22 cellular contexts compared by ENCODE assay signal in the genomic region with DNA sequence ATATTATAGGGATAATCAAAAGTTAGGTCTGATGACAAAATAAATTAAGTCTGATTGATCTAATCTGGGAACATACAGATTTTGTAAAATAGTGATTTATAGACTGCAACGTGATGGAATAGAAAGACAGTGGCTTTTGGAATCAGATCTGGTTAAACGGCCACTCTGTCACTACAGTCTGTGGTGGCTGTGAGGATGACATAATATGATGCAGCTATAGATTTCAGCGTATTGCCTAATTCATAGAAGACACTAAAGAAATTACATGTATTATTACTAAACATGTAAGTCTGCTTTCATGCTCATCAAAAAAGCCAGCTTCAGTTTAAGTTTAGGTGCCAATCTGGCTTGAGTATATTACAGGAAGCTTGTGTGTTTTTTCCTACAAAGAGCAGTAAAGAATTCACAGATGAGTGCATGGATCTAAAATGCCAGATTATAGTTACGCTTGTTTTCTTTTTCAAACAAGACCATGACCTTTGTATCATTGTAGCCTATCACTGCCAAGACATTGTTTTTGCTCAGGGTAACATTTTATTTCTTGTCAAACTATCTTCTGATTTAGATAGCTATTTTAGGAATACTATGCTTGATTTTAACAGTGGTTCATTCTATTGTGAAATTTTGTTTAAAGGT. TPM values are rescaled to one million over a fixed set of nuclear protein-coding genes. Genes with fewer than 3 reads are reported as not detected.
DNase-seq lines count a peak whose midpoint lies in the region; ATAC-seq and TF ChIP-seq lines count a peak whose summit lies in the region.
"Had no signal": no experiment of that assay in that cellular context is flagged by ENCODE, and none has a peak within 500 bp of the region (broad histone marks: within the 10 kb centered on the region; RNA-seq: fewer than 3 reads in every experiment).

No MANE protein-coding gene starts in this region.

- peaks cover 0 to 25% of the 10 kb centered on the region in 2 experiments; a peak in 2 of 4 replicates for H3K4me1 ChIP-seq in SK-N-SH (ENCODE audit: control insufficient read depth in 1 of 2, insufficient read depth in 2 of 2, low read depth in 1 of 2, low read length in 1 of 2)
- peaks cover 86% of the 10 kb centered on the region for H3K4me1 ChIP-seq in OCI-LY7 (ENCODE audit: insufficient read depth, low read length, poor library complexity, severe bottlenecking)
- H3K4me1 ChIP-seq in iPS-18a (ENCODE audit: control insufficient read depth, low read depth, low read length), result peaks cover 35% of the 10 kb centered on the region
- peaks cover 20 to 35% (median 28%) of the 10 kb centered on the region in 4 donors for H3K4me1 ChIP-seq in upper lobe of left lung
- H3K4me1 ChIP-seq in PC-9 (replicated peaks; ENCODE audit: insufficient read depth), result 0 out of 2 replicates have a peak, but pooled peaks cover 6% of the 10 kb centered on the region

- TF ChIP-seq RAD21 in SK-N-SH (IDR thresholded peaks at IDR 0.05; ENCODE audit: low read length), result no peak

- H3K4me3 ChIP-seq in SK-N-SH (ENCODE audit: low read depth in 2 of 2, low read length in 1 of 2) (no peak overlapping the region), OCI-LY7 (ENCODE audit: low read depth, low read length, poor library complexity, severe bottlenecking) (no peak overlapping the region), iPS-18a (ENCODE audit: low read length) (no peak overlapping the region), upper lobe of left lung (no peak overlapping the region), PC-9 (no peak overlapping the region)
- H3K4me3 ChIP-seq: body of pancreas, lung, thoracic aorta had no signal

- TF ChIP-seq POLR2A in upper lobe of left lung (IDR thresholded peaks at IDR 0.05), result no peak

- no peak for TF ChIP-seq CTCF in SK-N-SH (IDR thresholded peaks at IDR 0.05)
- TF ChIP-seq CTCF in OCI-LY7 (conservative IDR thresholded peaks at IDR 0.05; ENCODE audit: low read length), result no peak
- TF ChIP-seq CTCF in upper lobe of left lung (IDR thresholded peaks at IDR 0.05), result no peak
- no peak for TF ChIP-seq CTCF in PC-9 (conservative IDR thresholded peaks at IDR 0.05)

- WGBS in SK-N-SH (ENCODE audit: low lambda C conversion rate), result 55% methylated on average over 4 of the region's 4 CpGs
- 65 to 73% methylated on average over 4 of the region's 4 CpGs for WGBS in upper lobe of left lung, 2 donors

- no peaks in the 10 kb centered on the region for H3K9me3 ChIP-seq in SK-N-SH
- no peaks in the 10 kb centered on the region for H3K9me3 ChIP-seq in OCI-LY7 (ENCODE audit: low read length)
- H3K9me3 ChIP-seq in iPS-18a (ENCODE audit: control insufficient read depth, low read depth, low read length), result no peaks in the 10 kb centered on the region
- H3K9me3 ChIP-seq in upper lobe of left lung, result no peaks in the 10 kb centered on the region
- H3K9me3 ChIP-seq in PC-9 (ENCODE audit: insufficient read depth, low read depth), result no peaks in the 10 kb centered on the region
- H3K9me3 ChIP-seq: body of pancreas, thoracic aorta had no signal

- CTCF ChIA-PET in SK-N-SH (lab: Yijun Ruan, JAX) (interaction anchor here (0.9 to 1.9 kb wide), 7 partner anchors 9 to 295 kb away, joined by 3 to 5 read pairs (median 3); no protein-coding TSS in a partner anchor), OCI-LY7 (lab: Charles Lee; ENCODE audit: unreplicated experiment) (no interaction called here), PC-9 (lab: Charles Lee) (interaction anchor here (0.6 kb wide), 1 partner anchor 912 kb away, joined by 3 read pairs; no protein-coding TSS in a partner anchor)

- no peak overlapping the region for H3K9ac ChIP-seq in SK-N-SH
- no peak overlapping the region for H3K9ac ChIP-seq in iPS-18a (ENCODE audit: low read length)

- H3K9me2 ChIP-seq in SK-N-SH, result no peaks in the 10 kb centered on the region
- H3K9me2 ChIP-seq in OCI-LY7 (ENCODE audit: insufficient read depth, low read length), result no peaks in the 10 kb centered on the region
- no peaks in the 10 kb centered on the region for H3K9me2 ChIP-seq in PC-9 (ENCODE audit: insufficient read depth)

- peak; percentile 39 for DNase-seq in SK-N-SH
- no peak for DNase-seq in OCI-LY7 (ENCODE audit: low spot score)
- DNase-seq in activated CD4-positive, CD25-positive, alpha-beta regulatory T cell treated with anti-CD3 and anti-CD28 coated beads, Interleukin-2, amount 50 U/mL, for 72 hours, result no peak
- no peak for DNase-seq in upper lobe of left lung
- DNase-seq in PC-9, result no peak
- DNase-seq: 8988T; activated CD4-positive, alpha-beta T cell treated with anti-CD3 and anti-CD28 coated beads for 4 hours; activated naive CD4-positive, alpha-beta T cell treated with anti-CD3 and anti-CD28 coated beads, Interleukin-2, amount 50 U/mL, for 16 hours; activated T-cell treated with anti-CD3 and anti-CD28 coated beads for 4 hours; body of pancreas; DMS79; effector memory CD8-positive, alpha-beta T cell; naive thymus-derived CD8-positive, alpha-beta T cell; NCI-H2029; NCI-H524 treated with DMSO at 0.1 percent for 48 hours; RPMI8226; stimulated activated CD4-positive, alpha-beta T cell treated with anti-CD3 and anti-CD28 coated beads, Interleukin-2, amount 100 ng/mL, for 24 hours had no signal

- H3K36me3 ChIP-seq in SK-N-SH (replicated peaks in 1 of 2; ENCODE audit: control insufficient read depth in 1 of 2, insufficient read depth in 2 of 2, low read length in 1 of 2), result peaks cover 12 to 15% of the 10 kb centered on the region in 2 experiments
- peaks cover 35% of the 10 kb centered on the region for H3K36me3 ChIP-seq in OCI-LY7 (ENCODE audit: insufficient read depth, low read length)
- no peaks in the 10 kb centered on the region for H3K36me3 ChIP-seq in iPS-18a (ENCODE audit: control insufficient read depth, low read depth, low read length)
- H3K36me3 ChIP-seq in upper lobe of left lung, result peaks cover 0 to 24% (median 7%) of the 10 kb centered on the region in 4 donors
- H3K36me3 ChIP-seq in PC-9 (ENCODE audit: low read depth), result 0 out of 2 replicates have a peak, but pooled peaks cover 7% of the 10 kb centered on the region

- H3K79me2 ChIP-seq in SK-N-SH (ENCODE audit: insufficient read depth) (peaks cover 51% of the 10 kb centered on the region), OCI-LY7 (ENCODE audit: insufficient read depth, low read depth, low read length) (peaks cover 91% of the 10 kb centered on the region), PC-9 (ENCODE audit: low read depth) (no peaks in the 10 kb centered on the region; the same call in 1 of the 2 replicates)

- 0 out of 2 replicates have a peak, but pooled peaks cover 5% of the 10 kb centered on the region for H4K20me1 ChIP-seq in SK-N-SH (ENCODE audit: insufficient read depth)
- no peaks in the 10 kb centered on the region for H4K20me1 ChIP-seq in OCI-LY7 (ENCODE audit: insufficient read depth, low read length)
- H4K20me1 ChIP-seq in PC-9 (ENCODE audit: insufficient read depth), result no peaks in the 10 kb centered on the region

- no peak overlapping the region for H3K4me2 ChIP-seq in SK-N-SH
- H3K4me2 ChIP-seq in OCI-LY7 (ENCODE audit: low read length), result peak overlapping the region; percentile 91
- no peak overlapping the region for H3K4me2 ChIP-seq in PC-9

- H3K27ac ChIP-seq in SK-N-SH (ENCODE audit: low read depth in 2 of 2, low read length in 1 of 2), result peak overlapping the region in 1 of 2 experiments; percentile 96; a peak in 2 of 4 replicates
- peak overlapping the region; percentile 51 for H3K27ac ChIP-seq in OCI-LY7 (ENCODE audit: low read depth, low read length, poor library complexity, severe bottlenecking)
- H3K27ac ChIP-seq in iPS-18a (ENCODE audit: low read length), result peak overlapping the region; percentile 34
- peak overlapping the region; percentile 9 for H3K27ac ChIP-seq in temporal lobe (ENCODE audit: low read depth, low read length)
- peak overlapping the region in 1 of 4 donors; percentile 53 for H3K27ac ChIP-seq in upper lobe of left lung
- H3K27ac ChIP-seq in PC-9, result no peak overlapping the region
- H3K27ac ChIP-seq: thoracic aorta had no signal

- ATAC-seq in SK-N-SH treated with all-trans-retinoic acid at 6 μM for 48 hours (no peak), upper lobe of left lung (ENCODE audit: low FRiP score in 2 of 2) (no peak)
- ATAC-seq: body of pancreas; effector memory CD8-positive, alpha-beta T cell; naive thymus-derived CD8-positive, alpha-beta T cell had no signal

- BruUV-seq in OCI-LY7 (replicated peaks; lab: Mats Ljungman, UMichigan) (no TSS peak), PC-9 (replicated peaks; lab: Mats Ljungman, UMichigan) (no TSS peak)

- intact Hi-C loops in OCI-LY7 (cut with micrococcal nuclease; ENCODE audit: unreplicated experiment) (no loop called here), PC-9 (cut with micrococcal nuclease; ENCODE audit: unreplicated experiment) (no loop called here)

- POLR2A ChIA-PET in SK-N-SH (lab: Yijun Ruan, JAX), result interaction anchor here (1.4 to 2.7 kb wide), 2 partner anchors 24 to 26 kb away, joined by 5 to 10 read pairs; partner anchors contain the start of gene CPEB4
- POLR2A ChIA-PET in OCI-LY7 (lab: Charles Lee), result interaction anchor here (0.5 to 8.4 kb wide), 18 partner anchors 10 to 868 kb away, joined by 3 to 114 read pairs (median 3); no protein-coding TSS in a partner anchor
- POLR2A ChIA-PET in PC-9 (lab: Charles Lee; ENCODE audit: unreplicated experiment), result no interaction called here

- no peak overlapping the region; the same call in 1 of the 2 replicates for H2AFZ ChIP-seq in SK-N-SH (ENCODE audit: low read depth)
- no peak overlapping the region for H2AFZ ChIP-seq in OCI-LY7 (ENCODE audit: low read length)
- no peak overlapping the region for H2AFZ ChIP-seq in PC-9

- TF ChIP-seq EP300 in SK-N-SH (IDR thresholded peaks at IDR 0.05; ENCODE audit: borderline replicate concordance in 1 of 2, low read depth in 1 of 2, low read length in 1 of 2) (no peak), upper lobe of left lung (IDR thresholded peaks at IDR 0.05) (no peak)

- no peaks in the 10 kb centered on the region for H3K27me3 ChIP-seq in SK-N-SH (ENCODE audit: insufficient read depth)
- no peaks in the 10 kb centered on the region for H3K27me3 ChIP-seq in iPS-18a (ENCODE audit: control insufficient read depth, insufficient read depth, low read length)
- no peaks in the 10 kb centered on the region for H3K27me3 ChIP-seq in upper lobe of left lung
- no peaks in the 10 kb centered on the region for H3K27me3 ChIP-seq in PC-9 (ENCODE audit: insufficient read depth, low read depth)
- H3K27me3 ChIP-seq: body of pancreas had no signal

- H3F3A ChIP-seq in SK-N-SH (replicated peaks; ENCODE audit: insufficient read depth) (peaks cover 11% of the 10 kb centered on the region), PC-9 (ENCODE audit: insufficient read depth, low read depth) (0 out of 2 replicates have a peak, but pooled peaks cover 6% of the 10 kb centered on the region)

TF ChIP-seq in SK-N-SH, 30 proteins besides CTCF, POLR2A, EP300 and RAD21 (continues in another document):
- TF ChIP-seq SMC3 (IDR thresholded peaks at IDR 0.05; ENCODE audit: low read depth, low read length), result no peak

TF ChIP-seq in SK-N-SH treated with all-trans-retinoic acid at 6 μM for 48 hours, 23 proteins besides CTCF, POLR2A, EP300 and RAD21 (continues in another document):
- TF ChIP-seq ARNTL (CRISPR knock-in tag; IDR thresholded peaks at IDR 0.05; ENCODE audit: borderline replicate concordance, low read depth), result no peak

RNA-seq across cellular contexts. Expression of gene CPEB4, which starts 25.7 kb away (rescaled TPM):
- 6.8 and 9.4 TPM in 2 replicates for polyA plus RNA-seq in SK-N-SH (2012; rRNA removed)
- polyA plus RNA-seq in SK-N-SH (2012; cell fraction: cytosol; rRNA removed), result 6.7 and 7.2 TPM in 2 replicates
- polyA plus RNA-seq in SK-N-SH (2012; cell fraction: nucleus; rRNA removed), result 6.8 and 11.4 TPM in 2 replicates
- 11.8 and 12.6 TPM in 2 replicates for total RNA-seq in OCI-LY7 (2014; rRNA removed; shearing (Covaris generic))
- total RNA-seq in OCI-LY7 (2022) (21.5 and 31.8 TPM in 2 replicates), temporal lobe (78.7 TPM), upper lobe of left lung (10 to 100 TPM; 52.6 to 96.4 (median 62.0) TPM), PC-9 (2021) (11.6 and 15.4 TPM in 2 replicates)
